18 cellular contexts compared by ENCODE assay signal in the genomic region with DNA sequence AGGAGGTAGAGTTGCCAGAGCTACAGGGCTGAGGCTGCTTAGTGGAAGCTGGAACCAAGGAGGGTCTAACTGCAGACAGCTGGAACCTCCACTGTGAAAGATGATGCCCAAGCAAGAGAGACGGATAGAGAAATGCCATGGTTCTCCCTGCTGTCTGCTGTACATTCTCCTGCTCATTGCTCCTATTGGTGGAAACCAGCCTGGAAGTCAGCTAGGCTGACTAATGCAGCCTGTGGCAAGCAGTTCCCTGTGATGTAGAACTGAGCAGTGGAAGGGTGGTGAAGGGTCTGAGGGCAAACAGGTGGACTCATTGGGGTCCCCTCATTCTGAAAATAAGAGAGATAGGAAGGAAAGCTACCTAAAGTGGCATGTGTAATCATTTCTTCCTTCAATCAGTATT.
DNase-seq lines count a peak whose midpoint lies in the region; ATAC-seq and TF ChIP-seq lines count a peak whose summit lies in the region.
"Had no signal": no experiment of that assay in that cellular context is flagged by ENCODE, and none has a peak within 500 bp of the region (broad histone marks: within the 10 kb centered on the region; RNA-seq: fewer than 3 reads in every experiment).

No MANE protein-coding gene starts in this region.

- CTCF ChIA-PET in mammary epithelial cell (lab: Charles Lee; ENCODE audit: low non-redundant PET), result no interaction called here
- CTCF ChIA-PET in MCF 10A (lab: Yijun Ruan, JAX), result interaction anchor here (0.5 to 0.7 kb wide), 2 partner anchors 40 to 226 kb away, joined by 3 read pairs; no protein-coding TSS in a partner anchor

- no peaks in the 10 kb centered on the region for H3K27me3 Mint-ChIP-seq in MCF 10A (ENCODE audit: insufficient read depth, unreplicated experiment)
- H3K27me3 Mint-ChIP-seq: CD4-positive, CD25-positive, alpha-beta regulatory T cell; IgD-negative memory B cell had no signal

- no peaks in the 10 kb centered on the region for H3K36me3 Mint-ChIP-seq in MCF 10A (ENCODE audit: insufficient read depth, unreplicated experiment)
- H3K36me3 Mint-ChIP-seq: CD4-positive, CD25-positive, alpha-beta regulatory T cell; IgD-negative memory B cell had no signal

- H3K9me3 ChIP-seq in mammary epithelial cell (replicated peaks; ENCODE audit: insufficient read depth, low read length) (peaks cover 3% of the 10 kb centered on the region), ascending aorta (no peaks in the 10 kb centered on the region)

- H3K36me3 ChIP-seq in mammary epithelial cell (ENCODE audit: insufficient read depth, low read length), result no peaks in the 10 kb centered on the region
- no peaks in the 10 kb centered on the region for H3K36me3 ChIP-seq in ascending aorta
- H3K36me3 ChIP-seq: BLaER1 treated with 17β-estradiol and CSF1 and Interleukin-3, amounts not matched to agents 10 nM and 100 nM had no signal

- intact Hi-C loops in mammary epithelial cell (cut with micrococcal nuclease), result no loop called here
- intact Hi-C loops in MCF 10A (cut with micrococcal nuclease), result loop anchor here (10.0 kb wide), 1 partner anchor 226 kb away; no protein-coding TSS in a partner anchor
- intact Hi-C loops in ascending aorta (cut with DNase I), result no loop called here

- H3K4me2 ChIP-seq in mammary epithelial cell (ENCODE audit: insufficient read depth, low read depth, low read length), result no peak overlapping the region
- H3K4me2 ChIP-seq: BLaER1 treated with 17β-estradiol and CSF1 and Interleukin-3, amounts not matched to agents 10 nM and 100 nM had no signal

- no peak overlapping the region for H3K4me3 Mint-ChIP-seq in MCF 10A (ENCODE audit: unreplicated experiment)
- H3K4me3 Mint-ChIP-seq: CD4-positive, CD25-positive, alpha-beta regulatory T cell; HFFc6; IgD-negative memory B cell had no signal

- no peaks in the 10 kb centered on the region for H3K9me3 Mint-ChIP-seq in MCF 10A (ENCODE audit: unreplicated experiment)

- no peaks in the 10 kb centered on the region for H3K79me2 ChIP-seq in mammary epithelial cell (ENCODE audit: insufficient read depth, low read length)

- dilution Hi-C loops in mammary epithelial cell (cut with HindIII; ENCODE audit: low sequenced_read_pairs), result no loop called here

- in situ Hi-C loops in mammary epithelial cell (cut with MboI; ENCODE audit: low sequenced_read_pairs in 2 of 2), result no loop called here

- H4K20me1 ChIP-seq in mammary epithelial cell (ENCODE audit: insufficient read depth, low read length), result no peaks in the 10 kb centered on the region
- H4K20me1 ChIP-seq: BLaER1 treated with 17β-estradiol and CSF1 and Interleukin-3, amounts not matched to agents 10 nM and 100 nM had no signal

- POLR2A ChIA-PET in MCF 10A (lab: Yijun Ruan, JAX), result no interaction called here

- H3K27ac Mint-ChIP-seq in MCF 10A (ENCODE audit: low read depth, unreplicated experiment), result no peak overlapping the region
- H3K27ac Mint-ChIP-seq: CD4-positive, CD25-positive, alpha-beta regulatory T cell; HFFc6 had no signal

- peak; percentile 24 for DNase-seq in mammary epithelial cell
- DNase-seq in MCF 10A (ENCODE audit: unreplicated experiment), result no peak
- DNase-seq in NCI-H226, result peak; percentile 23
- DNase-seq in epithelial cell of esophagus (ENCODE audit: low read depth), result peak; percentile 39
- DNase-seq in kidney tubule cell (ENCODE audit: low spot score), result peak; percentile 9
- no peak for DNase-seq in NCI-H2029 (lab: John Stamatoyannopoulos, UW)
- no peak for DNase-seq in ascending aorta (ENCODE audit: low spot score in 2 of 2)
- DNase-seq: CD4-positive, CD25-positive, alpha-beta regulatory T cell; DMS79; EL; GDM1; HCEC 1CT; HFFc6 had no signal

- 33% methylated on average over 1 of the region's 1 CpG for WGBS in mammary epithelial cell (ENCODE audit: low coverage, missing lambda C conversion rate)

- H3K27me3 ChIP-seq in mammary epithelial cell (ENCODE audit: insufficient read depth, low read length) (no peaks in the 10 kb centered on the region), ascending aorta (no peaks in the 10 kb centered on the region)
- H3K27me3 ChIP-seq: BLaER1 treated with 17β-estradiol and CSF1 and Interleukin-3, amounts not matched to agents 10 nM and 100 nM had no signal

- H3K9ac ChIP-seq in mammary epithelial cell (ENCODE audit: insufficient read depth, low read length), result no peak overlapping the region
- H3K9ac ChIP-seq: BLaER1 treated with 17β-estradiol and CSF1 and Interleukin-3, amounts not matched to agents 10 nM and 100 nM had no signal

- H3K4me1 ChIP-seq in mammary epithelial cell (ENCODE audit: insufficient read depth, low read length) (peaks cover 28% of the 10 kb centered on the region), ascending aorta (no peaks in the 10 kb centered on the region)
- H3K4me1 ChIP-seq: BLaER1 treated with 17β-estradiol and CSF1 and Interleukin-3, amounts not matched to agents 10 nM and 100 nM had no signal

- no peak overlapping the region for H2AFZ ChIP-seq in mammary epithelial cell (ENCODE audit: low read depth, low read length)

- TF ChIP-seq CTCF in mammary epithelial cell (conservative IDR thresholded peaks at IDR 0.05 in 1 of 2, IDR thresholded peaks at IDR 0.05 in 1 of 2; ENCODE audit: extremely low read depth in 1 of 2, insufficient read depth in 1 of 2, low read depth in 1 of 2, low read length in 2 of 2), result no peak
- TF ChIP-seq CTCF in MCF 10A (IDR thresholded peaks at IDR 0.05; ENCODE audit: unreplicated experiment), result no peak
- no peak for TF ChIP-seq CTCF in epithelial cell of esophagus (IDR thresholded peaks at IDR 0.05; ENCODE audit: insufficient read depth, low read depth, low read length, missing control alignments)
- no peak for TF ChIP-seq CTCF in ascending aorta (IDR thresholded peaks at IDR 0.05)

- H3K4me3 ChIP-seq in mammary epithelial cell (replicated peaks in 1 of 3; ENCODE audit: insufficient read depth in 1 of 3, low read depth in 2 of 3, low read length in 3 of 3), result no peak overlapping the region
- no peak overlapping the region for H3K4me3 ChIP-seq in epithelial cell of esophagus (ENCODE audit: low read length)
- no peak overlapping the region for H3K4me3 ChIP-seq in ascending aorta
- H3K4me3 ChIP-seq: BLaER1 treated with 17β-estradiol and CSF1 and Interleukin-3, amounts not matched to agents 10 nM and 100 nM had no signal

- BruUV-seq in mammary epithelial cell (replicated peaks; lab: Mats Ljungman, UMichigan) (no TSS peak), MCF 10A (replicated peaks; lab: Mats Ljungman, UMichigan) (no TSS peak)

- peaks cover 18% of the 10 kb centered on the region for H3K4me1 Mint-ChIP-seq in MCF 10A (ENCODE audit: insufficient read depth, unreplicated experiment)
- H3K4me1 Mint-ChIP-seq: CD4-positive, CD25-positive, alpha-beta regulatory T cell; IgD-negative memory B cell had no signal

- H3K27ac ChIP-seq in mammary epithelial cell (ENCODE audit: insufficient read depth, low read depth, low read length) (no peak overlapping the region), ascending aorta (no peak overlapping the region)
- H3K27ac ChIP-seq: 22Rv1; BLaER1 treated with 17β-estradiol and CSF1 and Interleukin-3, amounts not matched to agents 10 nM and 100 nM; HL-60 had no signal

- no peak for ATAC-seq in GM21619 (IDR thresholded peaks at IDR 0.05; ENCODE audit: unreplicated experiment)

Comparison
In these comparisons a context has a peak if more than half of its experiments do, and no peak if none do; other contexts are left out.
1. DNase-seq: peak in mammary epithelial cell (single experiment), NCI-H226 (single experiment), epithelial cell of esophagus (single experiment) and kidney tubule cell (single experiment); none in MCF 10A (single experiment), NCI-H2029 (single experiment) and ascending aorta (0 of 2).